22 cellular contexts compared by ENCODE assay signal in the genomic region with DNA sequence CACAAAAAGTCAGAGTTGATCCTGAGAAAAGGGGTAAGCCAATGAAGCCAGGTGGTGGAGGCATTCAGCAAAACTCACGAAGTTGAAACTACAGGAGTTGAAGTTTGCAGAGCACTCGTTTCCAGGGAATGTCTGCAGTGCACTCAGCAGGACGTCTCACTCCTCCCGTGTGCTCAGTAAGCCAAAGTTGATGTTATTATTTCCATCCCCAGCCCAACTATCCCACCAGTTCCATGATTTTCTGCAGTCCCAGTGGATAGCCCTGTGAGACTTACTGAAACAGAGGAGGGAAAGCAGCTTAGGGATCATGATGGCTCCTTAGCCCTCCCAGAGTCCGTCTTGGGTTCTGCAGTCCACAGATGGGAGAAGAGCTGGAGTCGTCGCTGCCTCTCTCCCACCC. TPM values are rescaled to one million over a fixed set of nuclear protein-coding genes. Genes with fewer than 3 reads are reported as not detected.
DNase-seq lines count a peak whose midpoint lies in the region; ATAC-seq, FAIRE-seq and TF ChIP-seq lines count a peak whose summit lies in the region.
"Had no signal": no experiment of that assay in that cellular context is flagged by ENCODE, and none has a peak within 500 bp of the region (broad histone marks: within the 10 kb centered on the region; RNA-seq: fewer than 3 reads in every experiment).

A gene (minus strand): TSS at position 334 of the 400 bp plus-strand sequence. CDS start 25 bp downstream, at position 309.

- H3F3A ChIP-seq in GM23338 (replicated peaks; ENCODE audit: low read depth) = no peaks in the 10 kb centered on the region

- no peak within 1 kb of the TSS for H3K4me3 ChIP-seq in GM23338
- no peak within 1 kb of the TSS for H3K4me3 ChIP-seq in H1 (ENCODE audit: extremely low read depth in 1 of 4, insufficient read depth in 2 of 4, low read depth in 3 of 4, low read length in 4 of 4)
- H3K4me3 ChIP-seq in sigmoid colon = no peak within 1 kb of the TSS
- H3K4me3 ChIP-seq: BLaER1, GM23248 had no signal

- intact Hi-C loops in sigmoid colon (cut with DNase I) = no loop called here

- TF ChIP-seq EP300 in H1 (IDR thresholded peaks at IDR 0.05; ENCODE audit: borderline replicate concordance in 1 of 2, low read depth in 2 of 2, low read length in 2 of 2) (no peak), sigmoid colon (IDR thresholded peaks at IDR 0.05) (no peak)

- H3K27me3 Mint-ChIP-seq in GM23338 (ENCODE audit: insufficient read depth, low read depth, poor library complexity) = peaks cover 6% of the 10 kb centered on the region
- no peaks in the 10 kb centered on the region for H3K27me3 Mint-ChIP-seq in T-helper 2 cell treated with Interferon-gamma antibody and Interleukin-4, amounts not matched to agents 5 μg/mL and 100 μg/mL, for 36 hours (ENCODE audit: low read depth)
- peaks cover 2% of the 10 kb centered on the region for H3K27me3 Mint-ChIP-seq in activated T-cell treated with anti-CD3 and anti-CD28 coated beads, Interleukin-2, amount 50 U/mL, for 4 hours (ENCODE audit: low read depth)

- CTCF ChIA-PET in H1 (lab: Charles Lee; ENCODE audit: partially characterized antibody) = interaction anchor here (0.7 kb wide), 1 partner anchor 182 kb away, joined by 5 read pairs; no protein-coding TSS in a partner anchor

- H3K9me3 Mint-ChIP-seq in GM23338 = peaks cover 35% of the 10 kb centered on the region
- H3K9me3 Mint-ChIP-seq in T-helper 2 cell treated with Interferon-gamma antibody and Interleukin-4, amounts not matched to agents 5 μg/mL and 100 μg/mL, for 36 hours = peaks cover 3% of the 10 kb centered on the region
- peaks cover 12% of the 10 kb centered on the region for H3K9me3 Mint-ChIP-seq in activated T-cell treated with anti-CD3 and anti-CD28 coated beads, Interleukin-2, amount 50 U/mL, for 4 hours

- FAIRE-seq in H1 (lab: Jason Lieb, UNC) = no peak
- FAIRE-seq: GM12892, GM18507 had no signal

- no peak within 1 kb of the TSS for H4K91ac ChIP-seq in H1 (replicated peaks; ENCODE audit: insufficient read length, low read length)

- H3K9me3 ChIP-seq in H1 (ENCODE audit: insufficient read depth in 2 of 2, low read depth in 1 of 2, low read length in 1 of 2) (peaks cover 12 to 13% of the 10 kb centered on the region in 2 experiments; a peak in 3 of 4 replicates), sigmoid colon (peaks cover 0 to 9% (median 0%) of the 10 kb centered on the region in 4 donors)

- POLR2A ChIA-PET in H1 (lab: Charles Lee; ENCODE audit: partially characterized antibody) = no interaction called here

- H3K14ac ChIP-seq in H1 (ENCODE audit: insufficient read length) = no peak within 1 kb of the TSS

- H4K8ac ChIP-seq in H1 (ENCODE audit: extremely low read depth, insufficient read depth, low read length) = no peak within 1 kb of the TSS

- no peaks in the 10 kb centered on the region for H3K23me2 ChIP-seq in H1 (ENCODE audit: low read depth, low read length)

- H4K5ac ChIP-seq in H1 (ENCODE audit: insufficient read length, low read depth, low read length) = no peak within 1 kb of the TSS

- H3K4me1 Mint-ChIP-seq in GM23338 = peaks cover under 1% of the 10 kb centered on the region; the same call in 1 of the 3 replicates
- H3K4me1 Mint-ChIP-seq in T-helper 2 cell treated with Interferon-gamma antibody and Interleukin-4, amounts not matched to agents 5 μg/mL and 100 μg/mL, for 36 hours (ENCODE audit: low read depth) = no peaks in the 10 kb centered on the region
- H3K4me1 Mint-ChIP-seq in activated T-cell treated with anti-CD3 and anti-CD28 coated beads, Interleukin-2, amount 50 U/mL, for 4 hours (ENCODE audit: low read depth) = no peaks in the 10 kb centered on the region
- H3K4me1 Mint-ChIP-seq: CD4-positive, alpha-beta memory T cell had no signal

- no peak within 1 kb of the TSS for H2BK5ac ChIP-seq in H1 (ENCODE audit: low read depth, low read length)

- TF ChIP-seq CTCF in GM23338 (conservative IDR thresholded peaks at IDR 0.05; ENCODE audit: low read depth in 2 of 2) (no peak), H1 (IDR thresholded peaks at IDR 0.05; ENCODE audit: control extremely low read depth in 1 of 3, insufficient read depth in 1 of 3, low read depth in 1 of 3, low read length in 3 of 3) (no peak), sigmoid colon (IDR thresholded peaks at IDR 0.05) (no peak)

- H3K56ac ChIP-seq in H1 (replicated peaks; ENCODE audit: insufficient read length, low read depth, low read length) = no peak within 1 kb of the TSS

- H3K27me3 ChIP-seq in GM23338 (ENCODE audit: insufficient read depth) (no peaks in the 10 kb centered on the region), H1 (replicated peaks in 1 of 4; ENCODE audit: control insufficient read depth in 3 of 4, extremely low read depth in 1 of 4, insufficient read depth in 3 of 4, low read length in 3 of 4) (no peaks in the 10 kb centered on the region), sigmoid colon (no peaks in the 10 kb centered on the region)
- H3K27me3 ChIP-seq: BLaER1 had no signal

- H3K79me2 ChIP-seq in GM23338 (replicated peaks; ENCODE audit: insufficient read depth) (no peaks in the 10 kb centered on the region), H1 (ENCODE audit: control insufficient read depth in 1 of 2, insufficient read depth in 2 of 2, low read length in 2 of 2) (no peaks in the 10 kb centered on the region)

- H2BK120ac ChIP-seq in H1 (replicated peaks; ENCODE audit: low read depth, low read length) = no peak within 1 kb of the TSS

- no peak within 1 kb of the TSS for H3K4me2 ChIP-seq in GM23338
- H3K4me2 ChIP-seq in H1 (ENCODE audit: insufficient read depth in 1 of 2, low read depth in 2 of 2, low read length in 2 of 2) = no peak within 1 kb of the TSS
- H3K4me2 ChIP-seq: BLaER1 had no signal

- H3K4me3 Mint-ChIP-seq in GM23338 = no peak within 1 kb of the TSS
- H3K4me3 Mint-ChIP-seq in T-helper 2 cell treated with Interferon-gamma antibody and Interleukin-4, amounts not matched to agents 5 μg/mL and 100 μg/mL, for 36 hours = no peak within 1 kb of the TSS
- H3K4me3 Mint-ChIP-seq in activated T-cell treated with anti-CD3 and anti-CD28 coated beads, Interleukin-2, amount 50 U/mL, for 4 hours = no peak within 1 kb of the TSS
- H3K4me3 Mint-ChIP-seq: CD4-positive, alpha-beta memory T cell had no signal

- peaks cover 5% of the 10 kb centered on the region for H3K36me3 Mint-ChIP-seq in GM23338 (ENCODE audit: low read depth)
- no peaks in the 10 kb centered on the region for H3K36me3 Mint-ChIP-seq in T-helper 2 cell treated with Interferon-gamma antibody and Interleukin-4, amounts not matched to agents 5 μg/mL and 100 μg/mL, for 36 hours (ENCODE audit: low read depth)
- H3K36me3 Mint-ChIP-seq in activated T-cell treated with anti-CD3 and anti-CD28 coated beads, Interleukin-2, amount 50 U/mL, for 4 hours (ENCODE audit: insufficient read depth) = no peaks in the 10 kb centered on the region

- no peak within 1 kb of the TSS for H2BK15ac ChIP-seq in H1 (ENCODE audit: low read length)

- no peaks in the 10 kb centered on the region for H3K36me3 ChIP-seq in GM23338 (ENCODE audit: insufficient read depth)
- H3K36me3 ChIP-seq in H1 (ENCODE audit: control insufficient read depth in 2 of 4, insufficient read depth in 4 of 4, low read length in 3 of 4) = no peaks in the 10 kb centered on the region
- H3K36me3 ChIP-seq in sigmoid colon = no peaks in the 10 kb centered on the region
- H3K36me3 ChIP-seq: BLaER1 had no signal

- WGBS in H1 (ENCODE audit: extremely low coverage in 1 of 2, insufficient coverage in 1 of 2, insufficient read length in 1 of 2, insufficient replicate concordance in 2 of 2, low coverage in 1 of 2, low lambda C conversion rate in 2 of 2, missing lambda C conversion rate in 1 of 2), 2 experiments = 87% methylated on average over 7 of the region's 7 CpGs; no CpG with 5 or more reads in 1 of the 2 experiments
- 76 to 85% methylated on average over 7 of the region's 7 CpGs for WGBS in sigmoid colon, 2 donors

- no peaks in the 10 kb centered on the region for H3K79me1 ChIP-seq in H1 (ENCODE audit: low read depth, low read length)

- H3K4me1 ChIP-seq in GM23338 (ENCODE audit: insufficient read depth) (no peaks in the 10 kb centered on the region), H1 (replicated peaks in 1 of 4; ENCODE audit: control insufficient read depth in 3 of 4, insufficient read depth in 4 of 4, low read length in 3 of 4) (no peaks in the 10 kb centered on the region), sigmoid colon (no peaks in the 10 kb centered on the region)
- H3K4me1 ChIP-seq: BLaER1 had no signal

- H2BK12ac ChIP-seq in H1 (ENCODE audit: low read depth, low read length) = no peak within 1 kb of the TSS

- H3K27ac ChIP-seq in GM23338 (ENCODE audit: low read depth) (no peak within 1 kb of the TSS), H1 (ENCODE audit: low read depth, low read length) (no peak within 1 kb of the TSS), sigmoid colon (no peak within 1 kb of the TSS)
- H3K27ac ChIP-seq: BLaER1, GM23248 had no signal

- H2BK20ac ChIP-seq in H1 (ENCODE audit: low read length) = no peak within 1 kb of the TSS

- H4K20me1 ChIP-seq in GM23338 (replicated peaks; ENCODE audit: insufficient read depth) (no peaks in the 10 kb centered on the region), H1 (replicated peaks in 1 of 2; ENCODE audit: control insufficient read depth in 1 of 2, insufficient read depth in 2 of 2, low read length in 2 of 2) (no peaks in the 10 kb centered on the region)
- H4K20me1 ChIP-seq: BLaER1 had no signal

- DNase-seq in GM23338 (ENCODE audit: low spot score) (peak; percentile 42), Kasumi-1 (lab: John Stamatoyannopoulos, UW) (peak; percentile 44 to 51), H1 (ENCODE audit: low read depth in 1 of 2, low spot score in 2 of 2) (no peak), sigmoid colon (peak; percentile 7), hippocampal formation (lab: John Stamatoyannopoulos, UW) (no peak)
- DNase-seq in T-helper 2 cell treated with Interferon-gamma antibody and Interleukin-4, amounts not matched to agents 5 μg/mL and 100 μg/mL, for 36 hours (ENCODE audit: low spot score) = no peak
- DNase-seq in activated T-cell treated with anti-CD3 and anti-CD28 coated beads, Interleukin-2, amount 50 U/mL, for 4 hours = no peak
- DNase-seq: 8988T; CD4-positive, alpha-beta memory T cell; DMS153; DMS79; GDM1; GM23248; H7; IMR-90 had no signal

- H3K23ac ChIP-seq in H1 (ENCODE audit: insufficient read length) = no peak within 1 kb of the TSS

- TF ChIP-seq POLR2A in H1 (IDR thresholded peaks at IDR 0.05; ENCODE audit: control extremely low read depth in 1 of 2, low read depth in 2 of 2, low read length in 2 of 2) = no peak
- no peak for TF ChIP-seq POLR2A in sigmoid colon (IDR thresholded peaks at IDR 0.05)

- H3K4ac ChIP-seq in H1 (replicated peaks; ENCODE audit: insufficient read length, low read depth, low read length) = peak within 1 kb of the TSS; percentile 27

- H2AFZ ChIP-seq in GM23338 (no peak within 1 kb of the TSS), H1 (ENCODE audit: low read length) (no peak within 1 kb of the TSS)
- H2AFZ ChIP-seq: GM23248 had no signal

- no peak for TF ChIP-seq RAD21 in H1 (IDR thresholded peaks at IDR 0.05 in 1 of 2, conservative IDR thresholded peaks at IDR 0.05 in 1 of 2; ENCODE audit: low read depth in 2 of 2, low read length in 2 of 2)

- H3K9me2 ChIP-seq in GM23338 (ENCODE audit: insufficient read depth) = no peaks in the 10 kb centered on the region

- H2AK5ac ChIP-seq in H1 (ENCODE audit: low read depth, low read length) = no peak within 1 kb of the TSS

- no peak within 1 kb of the TSS for H3K18ac ChIP-seq in H1 (ENCODE audit: extremely low read depth, low read length)

- no peak within 1 kb of the TSS for H3K27ac Mint-ChIP-seq in GM23338
- no peak within 1 kb of the TSS for H3K27ac Mint-ChIP-seq in T-helper 2 cell treated with Interferon-gamma antibody and Interleukin-4, amounts not matched to agents 5 μg/mL and 100 μg/mL, for 36 hours
- H3K27ac Mint-ChIP-seq: CD4-positive, alpha-beta memory T cell had no signal

- no peak within 1 kb of the TSS for H3K9ac ChIP-seq in H1 (replicated peaks in 1 of 4; ENCODE audit: extremely low read depth in 1 of 4, low read depth in 3 of 4, low read length in 3 of 4)
- H3K9ac ChIP-seq: BLaER1, GM23248 had no signal

- peak; percentile 40; the same call in 2 of the 3 replicates for ATAC-seq in GM23338
- ATAC-seq in activated T-cell treated with anti-CD3 and anti-CD28 coated beads, Interleukin-2, amount 50 U/mL, for 4 hours = no peak

RNA-seq across cellular contexts. Expression of the gene that starts here (rescaled TPM):
- total RNA-seq in GM23338 (2014; rRNA removed; shearing (Covaris generic)) = not detected in 2 replicates
- polyA plus RNA-seq in GM23338 (2016; fragmentation: Nextera tagmentation; extraction: Ambion mirVana) = not detected in 2 replicates
- not detected in 2 replicates for total RNA-seq in H1 (2021; fragmentation: NEBNext Ultra II Directional; extraction: Animal tissue kit (Norgen Biotek cat#: 25700))
- polyA plus RNA-seq in H1 (2011; rRNA removed) = not detected in 2 replicates
- polyA plus RNA-seq in H1 (2011; cell fraction: cytosol; rRNA removed) = not detected
- not detected for polyA plus RNA-seq in H1 (2011; cell fraction: nucleus; rRNA removed)
- not detected in 4 replicates for polyA plus RNA-seq in H1 (2012, experiment 1 of 2)
- not detected for polyA plus RNA-seq in H1 (2012, experiment 2 of 2)
- polyA plus RNA-seq in H1 (2013, experiment 1 of 2) = not detected
- not detected for polyA plus RNA-seq in H1 (2013, experiment 2 of 2)
- not detected in 2 replicates for polyA minus RNA-seq in H1 (2011; rRNA and poly(A)+ RNA removed)
- polyA minus RNA-seq in H1 (2011; cell fraction: cytosol; rRNA and poly(A)+ RNA removed) = not detected
- not detected for polyA minus RNA-seq in H1 (2011; cell fraction: nucleus; rRNA and poly(A)+ RNA removed)
- total RNA-seq in sigmoid colon = not detected
- not detected for polyA plus RNA-seq in sigmoid colon
- not detected for total RNA-seq in activated T-cell treated with anti-CD3 and anti-CD28 coated beads, Interleukin-2, amount 50 U/mL, for 4 hours
- total RNA-seq: A673; CD4-positive, alpha-beta memory T cell; Daoy; GM23248; H7; HT1080; IMR-90 had no signal
- polyA plus RNA-seq: AG04450; CD4-positive, alpha-beta memory T cell; GM23248; IMR-90 had no signal

Comparison
In these comparisons a context has a peak if more than half of its experiments do, and no peak if none do; other contexts are left out.
1. Peak in DNase-seq and ATAC-seq in GM23338; RNA of the gene not detected or under 1 TPM.
2. Peak in DNase-seq in sigmoid colon; RNA of the gene not detected or under 1 TPM.
3. DNase-seq: peak in Kasumi-1 (2 of 2); none in H1 (0 of 2), T-helper 2 cell treated with Interferon-gamma antibody and Interleukin-4, amounts not matched to agents 5 μg/mL and 100 μg/mL, for 36 hours (single experiment), activated T-cell treated with anti-CD3 and anti-CD28 coated beads, Interleukin-2, amount 50 U/mL, for 4 hours (single experiment) and hippocampal formation (0 of 2).